In the genomic region with DNA sequence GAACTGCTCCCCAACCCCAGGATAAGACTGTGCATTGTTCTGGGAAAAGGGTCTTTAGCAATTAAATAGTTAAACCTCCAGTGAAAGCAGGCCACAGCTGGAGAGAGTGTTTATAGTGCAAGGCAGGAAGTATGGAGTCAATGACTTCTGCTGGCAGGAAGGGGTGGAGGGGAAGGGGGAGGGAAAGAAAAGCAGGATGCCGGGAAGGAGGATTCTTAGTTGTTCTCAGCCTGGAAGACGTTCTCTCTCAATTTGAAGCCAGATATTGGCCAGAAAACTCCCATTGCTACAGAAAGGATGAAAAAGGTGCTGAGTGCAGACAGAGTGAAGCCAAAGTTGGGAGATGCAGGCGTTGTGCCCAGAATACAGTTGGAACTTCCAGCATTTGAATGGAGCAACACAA, we compare ENCODE assay signal across 8 cellular contexts. TPM values are rescaled to one million over a fixed set of nuclear protein-coding genes. Genes with fewer than 3 reads are reported as not detected.
A peak's percentile ranks its signal among the peaks of the same experiment; 100 is the strongest.
DNase-seq lines count a peak whose midpoint lies in the region; ATAC-seq and TF ChIP-seq lines count a peak whose summit lies in the region.

No MANE protein-coding gene starts in this region.

- TF ChIP-seq POLR2A in esophagus squamous epithelium (IDR thresholded peaks at IDR 0.05) = no peak

- H3K27me3 ChIP-seq in esophagus squamous epithelium = no peaks in the 10 kb centered on the region

- H3K27me3 Mint-ChIP-seq in stimulated activated naive B cell treated with anti-CD40 and anti-IgM and Interleukin-4, amounts not matched to agents 10 μg/mL and 1 μg/mL and 100 μg/mL, for 72 hours = peaks cover 0 to 14% of the 10 kb centered on the region in 2 donors

- no peaks in the 10 kb centered on the region for H3K36me3 Mint-ChIP-seq in stimulated activated naive B cell treated with anti-CD40 and anti-IgM and Interleukin-4, amounts not matched to agents 10 μg/mL and 1 μg/mL and 100 μg/mL, for 72 hours

- no peaks in the 10 kb centered on the region for H3K36me3 ChIP-seq in esophagus squamous epithelium

- peaks cover 0 to 22% (median 12%) of the 10 kb centered on the region in 3 donors for H3K4me1 ChIP-seq in esophagus squamous epithelium

- TF ChIP-seq CTCF in esophagus squamous epithelium (IDR thresholded peaks at IDR 0.05) = no peak

- 2 to 16% methylated on average over 3 of the region's 3 CpGs for WGBS in esophagus squamous epithelium, 2 donors

- H3K27ac Mint-ChIP-seq in stimulated activated naive B cell treated with anti-CD40 and anti-IgM and Interleukin-4, amounts not matched to agents 10 μg/mL and 1 μg/mL and 100 μg/mL, for 72 hours = no peak overlapping the region

- ATAC-seq in stimulated activated naive B cell treated with anti-CD40 and anti-IgM and Interleukin-4, amounts not matched to agents 10 μg/mL and 1 μg/mL and 100 μg/mL, for 72 hours (replicated peaks) = no peak

- H3K27ac ChIP-seq in esophagus squamous epithelium = peak overlapping the region in 3 of 4 donors; percentile 45 to 68 (median 63)

- DNase-seq in DMS153 treated with DMSO at 0.1 percent for 48 hours (lab: John Stamatoyannopoulos, UW; ENCODE audit: unreplicated experiment) (peak; percentile 58), NCI-H510A (lab: John Stamatoyannopoulos, UW) (peak; percentile 34), esophagus squamous epithelium (lab: John Stamatoyannopoulos, UW) (no peak), myocyte (ENCODE audit: low read depth) (peak; percentile 49), NOMO-1 treated with dmso at 0.1 percent for 144 hours (lab: John Stamatoyannopoulos, UW; ENCODE audit: unreplicated experiment) (no peak)
- no peak for DNase-seq in activated effector memory CD4-positive, alpha-beta T cell treated with anti-CD3 and anti-CD28 coated beads, Interleukin-2, amount 50 U/mL, for 16 hours
- no peak for DNase-seq in activated naive CD4-positive, alpha-beta T cell treated with anti-CD3 and anti-CD28 coated beads, Interleukin-2, amount 50 U/mL, for 16 hours
- no peak for DNase-seq in stimulated activated naive B cell treated with anti-CD40 and anti-IgM and Interleukin-4, amounts not matched to agents 10 μg/mL and 1 μg/mL and 100 μg/mL, for 72 hours

- H3K9me3 ChIP-seq in esophagus squamous epithelium = no peaks in the 10 kb centered on the region

- H3K4me1 Mint-ChIP-seq in stimulated activated naive B cell treated with anti-CD40 and anti-IgM and Interleukin-4, amounts not matched to agents 10 μg/mL and 1 μg/mL and 100 μg/mL, for 72 hours = no peaks in the 10 kb centered on the region

- H3K9me3 Mint-ChIP-seq in stimulated activated naive B cell treated with anti-CD40 and anti-IgM and Interleukin-4, amounts not matched to agents 10 μg/mL and 1 μg/mL and 100 μg/mL, for 72 hours = no peaks in the 10 kb centered on the region

- peak overlapping the region in 1 of 4 donors; percentile 10 for H3K4me3 ChIP-seq in esophagus squamous epithelium

- intact Hi-C loops in esophagus squamous epithelium (cut with DNase I) = no loop called here

- no peak overlapping the region for H3K4me3 Mint-ChIP-seq in stimulated activated naive B cell treated with anti-CD40 and anti-IgM and Interleukin-4, amounts not matched to agents 10 μg/mL and 1 μg/mL and 100 μg/mL, for 72 hours

RNA-seq across cellular contexts. Expression of gene ACTL6A, which starts 35.7 kb away (rescaled TPM):
- total RNA-seq in esophagus squamous epithelium = 10 to 100 TPM; 51.5 to 95.4 (median 63.5) TPM
- total RNA-seq in myocyte = 29.6 and 50.5 TPM in 2 replicates
- 31.1 TPM for polyA plus RNA-seq in myocyte (2012)

Comparison
In these comparisons a context has a peak if more than half of its experiments do, and no peak if none do; other contexts are left out.
1. DNase-seq: peak in DMS153 treated with DMSO at 0.1 percent for 48 hours (single experiment), NCI-H510A (single experiment) and myocyte (single experiment); none in esophagus squamous epithelium (single experiment), activated effector memory CD4-positive, alpha-beta T cell treated with anti-CD3 and anti-CD28 coated beads, Interleukin-2, amount 50 U/mL, for 16 hours (single experiment), NOMO-1 treated with dmso at 0.1 percent for 144 hours (single experiment), activated naive CD4-positive, alpha-beta T cell treated with anti-CD3 and anti-CD28 coated beads, Interleukin-2, amount 50 U/mL, for 16 hours (single experiment) and stimulated activated naive B cell treated with anti-CD40 and anti-IgM and Interleukin-4, amounts not matched to agents 10 μg/mL and 1 μg/mL and 100 μg/mL, for 72 hours (single experiment).